ENCODE assay signal across 8 cellular contexts in genomic region chr14:22980672-22981089, GRCh38. TPM values are rescaled to one million over a fixed set of nuclear protein-coding genes. Genes with fewer than 3 reads are reported as not detected.
DNase-seq lines count a peak whose midpoint lies in the region; ATAC-seq and TF ChIP-seq lines count a peak whose summit lies in the region.

No MANE protein-coding gene starts in this region.

- H2AFZ ChIP-seq in osteoblast (ENCODE audit: low read length): peak overlapping the region; percentile 56

- H3K4me3 ChIP-seq in fibroblast of pulmonary artery (replicated peaks; ENCODE audit: low read depth, low read length) (peak overlapping the region; percentile 81), osteoblast (ENCODE audit: insufficient read depth, low read length) (peak overlapping the region; percentile 87)

- H3K9me3 ChIP-seq in osteoblast (ENCODE audit: low read depth, low read length): no peaks in the 10 kb centered on the region

- peaks cover 50% of the 10 kb centered on the region for H3K4me1 ChIP-seq in osteoblast (ENCODE audit: insufficient read depth, low read length)

- peak overlapping the region; percentile 74 for H3K27ac ChIP-seq in osteoblast (ENCODE audit: low read depth, low read length)

- DNase-seq in DMS 273 (lab: John Stamatoyannopoulos, UW; ENCODE audit: unreplicated experiment) (peak; percentile 69), DMS 273 treated with DMSO at 0.1 percent for 48 hours (lab: John Stamatoyannopoulos, UW) (no peak), fibroblast of pulmonary artery (ENCODE audit: low read depth) (peak; percentile 27), osteoblast (ENCODE audit: insufficient read length, low spot score, missing footprints) (peak; percentile 94), UCSD-AML1 (lab: John Stamatoyannopoulos, UW; ENCODE audit: unreplicated experiment) (no peak)
- DNase-seq in activated CD8-positive, alpha-beta memory T cell treated with anti-CD3 and anti-CD28 coated beads, Interleukin-2, amount 50 U/mL, for 48 hours: peak; percentile 65

- peaks cover 6% of the 10 kb centered on the region for H4K20me1 ChIP-seq in osteoblast (ENCODE audit: insufficient read depth, low read length)

- TF ChIP-seq CTCF in fibroblast of pulmonary artery (IDR thresholded peaks at IDR 0.05; ENCODE audit: low read length, missing control alignments) (no peak), osteoblast (IDR thresholded peaks at IDR 0.05; ENCODE audit: extremely low read depth, low read depth, low read length) (no peak)

- peaks cover 51% of the 10 kb centered on the region for H3K79me2 ChIP-seq in osteoblast (ENCODE audit: insufficient read depth, low read length)

- ATAC-seq in HG02763 (IDR thresholded peaks at IDR 0.05; ENCODE audit: unreplicated experiment) (no peak), HG03521 (IDR thresholded peaks at IDR 0.05; ENCODE audit: unreplicated experiment) (no peak)

- H3K27me3 ChIP-seq in osteoblast (ENCODE audit: insufficient read depth, low read length): no peaks in the 10 kb centered on the region

- H3K4me2 ChIP-seq in osteoblast (ENCODE audit: insufficient read depth, low read length): peak overlapping the region; percentile 94

- H3K36me3 ChIP-seq in osteoblast (ENCODE audit: insufficient read depth, low read length): peaks cover 17% of the 10 kb centered on the region

RNA-seq across cellular contexts. Expression of gene AJUBA, which starts 1.7 kb away (rescaled TPM):
- 63.9 and 74.9 TPM in 2 replicates for total RNA-seq in osteoblast

RNA-seq across cellular contexts. Expression of gene HAUS4, which starts 23.8 kb away (rescaled TPM):
- total RNA-seq in osteoblast: 43.4 and 46.9 TPM in 2 replicates

RNA-seq across cellular contexts. Expression of gene C14orf93, which starts 29.3 kb away (rescaled TPM):
- total RNA-seq in osteoblast: 12.4 and 15.9 TPM in 2 replicates

RNA-seq across cellular contexts. Expression of gene PRMT5, which starts 51.5 kb away (rescaled TPM):
- 49.2 and 56.3 TPM in 2 replicates for total RNA-seq in osteoblast

RNA-seq across cellular contexts. Expression of gene PSMB5, which starts 54.0 kb away (rescaled TPM):
- 162 and 164 TPM in 2 replicates for total RNA-seq in osteoblast

Comparison
In these comparisons a context has a peak if more than half of its experiments do, and no peak if none do; other contexts are left out.
1. DNase-seq: peak in DMS 273 (single experiment), activated CD8-positive, alpha-beta memory T cell treated with anti-CD3 and anti-CD28 coated beads, Interleukin-2, amount 50 U/mL, for 48 hours (single experiment), fibroblast of pulmonary artery (single experiment) and osteoblast (single experiment); none in DMS 273 treated with DMSO at 0.1 percent for 48 hours (single experiment) and UCSD-AML1 (single experiment).